1 cellular context compared by ENCODE assay signal in genomic region chr2:237500681-237501424, GRCh38.
TF ChIP-seq lines count a peak whose summit lies in the region.

No MANE protein-coding gene starts in this region.

TF ChIP-seq in WTC11, 78 proteins besides CTCF, POLR2A, EP300 and RAD21 (continued from another document):
- TF ChIP-seq ZNF281 (CRISPR knock-in tag; IDR thresholded peaks at IDR 0.05) (no peak), JUN (CRISPR knock-in tag; IDR thresholded peaks at IDR 0.05) (no peak), ZSCAN18 (CRISPR knock-in tag; IDR thresholded peaks at IDR 0.05) (no peak)
